Comparison of ENCODE assay signal across 24 cellular contexts in genomic region chr2:133369896-133370295, GRCh38.
"Had no signal": no experiment of that assay in that cellular context is flagged by ENCODE, and none has a peak within 500 bp of the region (broad histone marks: within the 10 kb centered on the region; RNA-seq: fewer than 3 reads in every experiment).

No MANE protein-coding gene starts in this region.

- DNase-seq: activated CD4-positive, alpha-beta T cell treated with anti-CD3 and anti-CD28 coated beads, Interleukin-2, amount 50 U/mL, for 1 hour; activated CD8-positive, alpha-beta memory T cell treated with anti-CD3 and anti-CD28 coated beads, Interleukin-2, amount 50 U/mL, for 4 hours; activated naive CD4-positive, alpha-beta T cell treated with anti-CD3 and anti-CD28 coated beads, Interleukin-2, amount 10 ng/mL, durations not matched to agents 7 days and 5 days; activated naive CD8-positive, alpha-beta T cell treated with anti-CD3 and anti-CD28 coated beads, Interleukin-2, amount 50 U/mL, for 24 hours; activated T-cell treated with anti-CD3 and anti-CD28 coated beads, Interleukin-2, amount 50 U/mL, for 4 hours; anterior cingulate cortex; caudate nucleus; effector memory CD8-positive, alpha-beta T cell; hippocampal formation; kidney; left ventricle myocardium inferior; mucosa of descending colon; naive thymus-derived CD4-positive, alpha-beta T cell; pancreas; right lobe of liver; small intestine; stimulated activated CD4-positive, alpha-beta T cell treated with anti-CD3 and anti-CD28 coated beads, Interleukin-15, amount 100 ng/mL, for 24 hours; stimulated activated CD4-positive, alpha-beta T cell treated with anti-CD3 and anti-CD28 coated beads, Interleukin-2, amount 100 ng/mL, for 48 hours; T1000; transverse colon had no signal

- H3K27ac Mint-ChIP-seq: activated naive CD4-positive, alpha-beta T cell treated with anti-CD3 and anti-CD28 coated beads, Interleukin-2, amount 10 ng/mL, durations not matched to agents 7 days and 5 days; activated naive CD8-positive, alpha-beta T cell treated with anti-CD3 and anti-CD28 coated beads, Interleukin-2, amount 50 U/mL, for 24 hours; brain; effector memory CD8-positive, alpha-beta T cell; naive thymus-derived CD4-positive, alpha-beta T cell; stimulated activated naive CD8-positive, alpha-beta T cell treated with anti-CD3 and anti-CD28 coated beads, Interleukin-15, Interleukin-2, amounts not matched to agents 100 ng/mL and 50 ng/mL, for 24 hours had no signal

- H3K36me3 Mint-ChIP-seq: activated naive CD4-positive, alpha-beta T cell treated with anti-CD3 and anti-CD28 coated beads, Interleukin-2, amount 10 ng/mL, durations not matched to agents 7 days and 5 days; brain; naive thymus-derived CD4-positive, alpha-beta T cell had no signal

- H3K9me3 ChIP-seq: left ventricle myocardium inferior, mucosa of descending colon, neutrophil, pancreas, right lobe of liver, suprapubic skin, transverse colon had no signal

- H3K9me3 Mint-ChIP-seq: activated naive CD4-positive, alpha-beta T cell treated with anti-CD3 and anti-CD28 coated beads, Interleukin-2, amount 10 ng/mL, durations not matched to agents 7 days and 5 days; activated T-cell treated with anti-CD3 and anti-CD28 coated beads, Interleukin-2, amount 50 U/mL, for 4 hours; stimulated activated naive CD8-positive, alpha-beta T cell treated with anti-CD3 and anti-CD28 coated beads, Interleukin-15, Interleukin-2, amounts not matched to agents 100 ng/mL and 50 ng/mL, for 24 hours had no signal

- H3K4me3 ChIP-seq: left ventricle myocardium inferior, mucosa of descending colon, pancreas, right lobe of liver, suprapubic skin, transverse colon had no signal

- H3K4me1 ChIP-seq: left ventricle myocardium inferior, pancreas, right lobe of liver, suprapubic skin, transverse colon had no signal

- H3K4me3 Mint-ChIP-seq: activated naive CD4-positive, alpha-beta T cell treated with anti-CD3 and anti-CD28 coated beads, Interleukin-2, amount 10 ng/mL, durations not matched to agents 7 days and 5 days; activated naive CD8-positive, alpha-beta T cell treated with anti-CD3 and anti-CD28 coated beads, Interleukin-2, amount 50 U/mL, for 24 hours; activated T-cell treated with anti-CD3 and anti-CD28 coated beads, Interleukin-2, amount 50 U/mL, for 4 hours; brain; effector memory CD8-positive, alpha-beta T cell; naive thymus-derived CD4-positive, alpha-beta T cell; stimulated activated naive CD8-positive, alpha-beta T cell treated with anti-CD3 and anti-CD28 coated beads, Interleukin-15, Interleukin-2, amounts not matched to agents 100 ng/mL and 50 ng/mL, for 24 hours had no signal

- H3K36me3 ChIP-seq: left ventricle myocardium inferior, neutrophil, pancreas, right lobe of liver, suprapubic skin, transverse colon had no signal

- H3K27me3 Mint-ChIP-seq: activated naive CD4-positive, alpha-beta T cell treated with anti-CD3 and anti-CD28 coated beads, Interleukin-2, amount 10 ng/mL, durations not matched to agents 7 days and 5 days; activated naive CD8-positive, alpha-beta T cell treated with anti-CD3 and anti-CD28 coated beads, Interleukin-2, amount 50 U/mL, for 24 hours; brain; effector memory CD8-positive, alpha-beta T cell; stimulated activated naive CD8-positive, alpha-beta T cell treated with anti-CD3 and anti-CD28 coated beads, Interleukin-15, Interleukin-2, amounts not matched to agents 100 ng/mL and 50 ng/mL, for 24 hours had no signal

- H3K27me3 ChIP-seq: neutrophil, pancreas, right lobe of liver, suprapubic skin, transverse colon had no signal

- H3K4me1 Mint-ChIP-seq: activated naive CD4-positive, alpha-beta T cell treated with anti-CD3 and anti-CD28 coated beads, Interleukin-2, amount 10 ng/mL, durations not matched to agents 7 days and 5 days; activated naive CD8-positive, alpha-beta T cell treated with anti-CD3 and anti-CD28 coated beads, Interleukin-2, amount 50 U/mL, for 24 hours; naive thymus-derived CD4-positive, alpha-beta T cell had no signal

- H3K27ac ChIP-seq: left ventricle myocardium inferior, neutrophil, pancreas, right lobe of liver, suprapubic skin, transverse colon had no signal
